Comparison of ENCODE assay signal across 20 cellular contexts in the genomic region with DNA sequence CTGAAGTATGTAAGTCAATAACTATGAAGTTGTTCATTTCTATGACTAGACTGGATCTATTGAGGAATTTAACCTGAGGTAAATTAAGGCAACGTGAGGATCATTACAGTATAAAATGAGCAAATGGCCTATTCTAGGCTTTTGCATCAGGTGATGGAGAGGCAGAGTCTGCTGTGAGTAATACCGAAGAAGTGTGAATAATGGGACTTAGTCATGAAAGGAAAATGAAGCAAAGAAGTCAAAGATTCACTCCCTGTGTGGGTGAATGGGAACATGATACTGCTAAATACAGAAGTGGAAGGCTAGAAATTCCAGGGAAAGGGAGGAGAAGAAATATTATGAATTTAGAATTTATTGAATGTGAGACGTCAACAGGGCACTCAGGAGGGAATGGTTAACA.
DNase-seq lines count a peak whose midpoint lies in the region; ATAC-seq and TF ChIP-seq lines count a peak whose summit lies in the region.
"Had no signal": no experiment of that assay in that cellular context is flagged by ENCODE, and none has a peak within 500 bp of the region (broad histone marks: within the 10 kb centered on the region; RNA-seq: fewer than 3 reads in every experiment).

No MANE protein-coding gene starts in this region.

- H3K27ac ChIP-seq in RWPE1 (no peak overlapping the region), osteoblast (ENCODE audit: low read depth, low read length) (peak overlapping the region; percentile 75)
- H3K27ac ChIP-seq: VCaP had no signal

- no peaks in the 10 kb centered on the region for H4K20me1 ChIP-seq in osteoblast (ENCODE audit: insufficient read depth, low read length)

- intact Hi-C loops in cardiac septum (cut with DNase I): no loop called here

- H3K27me3 ChIP-seq in osteoblast (ENCODE audit: insufficient read depth, low read length): no peaks in the 10 kb centered on the region
- H3K27me3 ChIP-seq: BE2C had no signal

- peak overlapping the region; percentile 32 for H3K4me2 ChIP-seq in osteoblast (ENCODE audit: insufficient read depth, low read length)

- POLR2A ChIA-PET in RWPE1 (lab: Yijun Ruan, JAX; ENCODE audit: low non-redundant PET): no interaction called here

- peaks cover 20% of the 10 kb centered on the region for H3K4me1 ChIP-seq in osteoblast (ENCODE audit: insufficient read depth, low read length)
- H3K4me1 ChIP-seq: BE2C had no signal

- H2AFZ ChIP-seq in osteoblast (ENCODE audit: low read length): no peak overlapping the region

- DNase-seq in EL (peak; percentile 0), RWPE1 (ENCODE audit: low spot score) (peak; percentile 11), epithelial cell of proximal tubule (ENCODE audit: low read depth) (peak; percentile 86), osteoblast (ENCODE audit: insufficient read length, low spot score, missing footprints) (peak; percentile 77), cardiac septum (ENCODE audit: low spot score) (no peak)
- DNase-seq in activated T-cell treated with anti-CD3 and anti-CD28 coated beads, Interleukin-2, amount 50 U/mL, for 48 hours: no peak
- no peak for DNase-seq in stimulated activated CD4-positive, alpha-beta T cell treated with anti-CD3 and anti-CD28 coated beads, Interleukin-4, amount 100 ng/mL, for 1 hour
- DNase-seq: activated CD8-positive, alpha-beta T cell treated with anti-CD3 and anti-CD28 coated beads for 36 hours; activated naive CD8-positive, alpha-beta T cell treated with anti-CD3 and anti-CD28 coated beads, Interleukin-2, amount 50 U/mL, for 24 hours; activated T-cell treated with anti-CD3 and anti-CD28 coated beads, Interleukin-2, amount 50 U/mL, for 72 hours; BE2C; cerebellar nuclear complex; glutamatergic neuron; MV-4-11; NCI-H2107; NCI-H774; right cardiac atrium; SW 1271 had no signal

- no peaks in the 10 kb centered on the region for H3K9me3 ChIP-seq in osteoblast (ENCODE audit: low read depth, low read length)
- H3K9me3 ChIP-seq: BE2C had no signal

- CTCF ChIA-PET in RWPE1 (lab: Yijun Ruan, JAX): no interaction called here

- H3K79me2 ChIP-seq in osteoblast (ENCODE audit: insufficient read depth, low read length): peaks cover 2% of the 10 kb centered on the region

- no peak for ATAC-seq in HG02678 (IDR thresholded peaks at IDR 0.05; ENCODE audit: unreplicated experiment)
- ATAC-seq: activated CD8-positive, alpha-beta T cell treated with anti-CD3 and anti-CD28 coated beads for 36 hours; activated naive CD8-positive, alpha-beta T cell treated with anti-CD3 and anti-CD28 coated beads, Interleukin-2, amount 50 U/mL, for 24 hours; activated T-cell treated with anti-CD3 and anti-CD28 coated beads, Interleukin-2, amount 50 U/mL, for 72 hours; right cardiac atrium had no signal

- TF ChIP-seq CTCF in RWPE1 (conservative IDR thresholded peaks at IDR 0.05; ENCODE audit: low read depth) (no peak), epithelial cell of proximal tubule (conservative IDR thresholded peaks at IDR 0.05; ENCODE audit: low read depth, low read length) (no peak), osteoblast (IDR thresholded peaks at IDR 0.05; ENCODE audit: extremely low read depth, low read depth, low read length) (no peak)

- H3K36me3 ChIP-seq in osteoblast (ENCODE audit: insufficient read depth, low read length): no peaks in the 10 kb centered on the region
- H3K36me3 ChIP-seq: BE2C had no signal

- H3K4me3 ChIP-seq in epithelial cell of proximal tubule (ENCODE audit: low read depth, low read length) (no peak overlapping the region), osteoblast (ENCODE audit: insufficient read depth, low read length) (no peak overlapping the region)

Comparison
In these comparisons a context has a peak if more than half of its experiments do, and no peak if none do; other contexts are left out.
1. DNase-seq: peak in EL (single experiment), RWPE1 (single experiment), epithelial cell of proximal tubule (single experiment) and osteoblast (single experiment); none in activated T-cell treated with anti-CD3 and anti-CD28 coated beads, Interleukin-2, amount 50 U/mL, for 48 hours (0 of 2), cardiac septum (single experiment) and stimulated activated CD4-positive, alpha-beta T cell treated with anti-CD3 and anti-CD28 coated beads, Interleukin-4, amount 100 ng/mL, for 1 hour (single experiment).